ENCODE assay signal across 10 cellular contexts in genomic region chr19:1671716-1672037, GRCh38. TPM values are rescaled to one million over a fixed set of nuclear protein-coding genes. Genes with fewer than 3 reads are reported as not detected.
DNase-seq lines count a peak whose midpoint lies in the region; ATAC-seq and TF ChIP-seq lines count a peak whose summit lies in the region.
"Had no signal": no experiment of that assay in that cellular context is flagged by ENCODE, and none has a peak within 500 bp of the region (broad histone marks: within the 10 kb centered on the region; RNA-seq: fewer than 3 reads in every experiment).

No MANE protein-coding gene starts in this region.

- WGBS in mesenchymal stem cell = 10% methylated on average over 13 of the region's 17 CpGs

- no peak overlapping the region for H3K27ac Mint-ChIP-seq in activated CD4-positive, alpha-beta T cell treated with anti-CD3 and anti-CD28 coated beads, Interleukin-2, amount 10 ng/mL, durations not matched to agents 24 days and 14 days
- H3K27ac Mint-ChIP-seq in MCF 10A (ENCODE audit: low read depth, unreplicated experiment) = no peak overlapping the region
- H3K27ac Mint-ChIP-seq in natural killer cell = no peak overlapping the region

- intact Hi-C loops in activated CD4-positive, alpha-beta T cell treated with anti-CD3 and anti-CD28 coated beads, Interleukin-2, amount 10 ng/mL, durations not matched to agents 24 days and 14 days (cut with micrococcal nuclease) = loop anchor here (1.0 to 5.0 kb wide), 3 partner anchors 64 to 125 kb away; partner anchors contain the start of gene UQCR11
- intact Hi-C loops in MCF 10A (cut with micrococcal nuclease) = loop anchor here (1.0 to 2.0 kb wide), 4 partner anchors 96 to 141 kb away; partner anchors contain the start of gene ATP8B3
- intact Hi-C loops in natural killer cell (cut with micrococcal nuclease) = loop anchor here (2.0 to 5.0 kb wide), 3 partner anchors 64 to 124 kb away; partner anchors contain the start of gene UQCR11

- H2BK120ac ChIP-seq in mesenchymal stem cell (ENCODE audit: low read depth, low read length) = no peak overlapping the region

- H4K8ac ChIP-seq in mesenchymal stem cell (ENCODE audit: low read length) = no peak overlapping the region

- H2BK15ac ChIP-seq in mesenchymal stem cell (ENCODE audit: low read depth, poor library complexity, severe bottlenecking) = no peak overlapping the region

- H3K4me3 Mint-ChIP-seq in activated CD4-positive, alpha-beta T cell treated with anti-CD3 and anti-CD28 coated beads, Interleukin-2, amount 10 ng/mL, durations not matched to agents 24 days and 14 days = peak overlapping the region; percentile 28
- H3K4me3 Mint-ChIP-seq in MCF 10A (ENCODE audit: unreplicated experiment) (peak overlapping the region; percentile 56), natural killer cell (no peak overlapping the region)

- H3K36me3 ChIP-seq in mesenchymal stem cell (ENCODE audit: control insufficient read depth in 1 of 2, insufficient read depth in 2 of 2, low read depth in 1 of 2, low read length in 2 of 2) = no peaks in the 10 kb centered on the region

- POLR2A ChIA-PET in MCF 10A (lab: Yijun Ruan, JAX) = interaction anchor here (1.0 to 1.3 kb wide), 4 partner anchors 97 to 154 kb away, joined by 3 to 6 read pairs (median 3); no protein-coding TSS in a partner anchor

- no peak overlapping the region for H2AFZ ChIP-seq in mesenchymal stem cell (ENCODE audit: low read depth, low read length)
- H2AFZ ChIP-seq: parathyroid adenoma had no signal

- H3K18ac ChIP-seq in mesenchymal stem cell (ENCODE audit: low read depth in 1 of 2, low read length in 2 of 2) = no peak overlapping the region

- no peak for DNase-seq in activated CD4-positive, alpha-beta T cell treated with anti-CD3 and anti-CD28 coated beads, Interleukin-2, amount 10 ng/mL, durations not matched to agents 24 days and 14 days
- no peak for DNase-seq in activated CD4-positive, alpha-beta T cell treated with anti-CD3 and anti-CD28 coated beads for 48 hours
- DNase-seq in NAMALWA (ENCODE audit: low spot score) (peak; percentile 84), MCF 10A (ENCODE audit: unreplicated experiment) (peak; percentile 33), RKO (ENCODE audit: low spot score) (no peak), mesenchymal stem cell (no peak), natural killer cell (no peak)
- DNase-seq in stimulated activated naive CD8-positive, alpha-beta T cell treated with anti-CD3 and anti-CD28 coated beads, Interleukin-15, Interleukin-2, amounts not matched to agents 100 U/mL and 50 U/mL, for 24 hours = no peak
- DNase-seq: NCI-H524 treated with DMSO at 0.1 percent for 48 hours had no signal

- peaks cover 17% of the 10 kb centered on the region for H3K4me1 ChIP-seq in mesenchymal stem cell (ENCODE audit: control insufficient read depth, insufficient read depth, low read depth, low read length)
- H3K4me1 ChIP-seq: parathyroid adenoma had no signal

- peaks cover 68 to 71% of the 10 kb centered on the region in 2 experiments for H3K27me3 ChIP-seq in mesenchymal stem cell (ENCODE audit: control insufficient read depth in 1 of 2, insufficient read depth in 1 of 2, low read length in 2 of 2)

- no peak overlapping the region for H3K4me3 ChIP-seq in mesenchymal stem cell (ENCODE audit: insufficient read depth in 1 of 2, low read depth in 1 of 2, low read length in 2 of 2)

- H3K9me3 ChIP-seq in mesenchymal stem cell (ENCODE audit: control insufficient read depth, low read length) = no peaks in the 10 kb centered on the region

- CTCF ChIA-PET in MCF 10A (lab: Yijun Ruan, JAX) = interaction anchor here (0.6 to 5.6 kb wide), 31 partner anchors 9 to 163 kb away, joined by 3 to 129 read pairs (median 6); partner anchors contain the start of gene ONECUT3

- no peak overlapping the region for H2BK5ac ChIP-seq in mesenchymal stem cell (ENCODE audit: low read depth, low read length, poor library complexity, severe bottlenecking)

- H3K79me1 ChIP-seq in mesenchymal stem cell (replicated peaks; ENCODE audit: low read length, poor library complexity, severe bottlenecking) = no peaks in the 10 kb centered on the region

- peaks cover 49% of the 10 kb centered on the region for H3K27me3 Mint-ChIP-seq in activated CD4-positive, alpha-beta T cell treated with anti-CD3 and anti-CD28 coated beads, Interleukin-2, amount 10 ng/mL, durations not matched to agents 24 days and 14 days
- H3K27me3 Mint-ChIP-seq in MCF 10A (ENCODE audit: insufficient read depth, unreplicated experiment) (peaks cover 36% of the 10 kb centered on the region), natural killer cell (ENCODE audit: low read depth in 2 of 2) (peaks cover 12 to 34% of the 10 kb centered on the region in 2 donors)

- H3K4ac ChIP-seq in mesenchymal stem cell (ENCODE audit: low read depth in 1 of 2, low read length in 2 of 2) = no peak overlapping the region

- H3K4me2 ChIP-seq in mesenchymal stem cell (ENCODE audit: low read length, poor library complexity, severe bottlenecking) = no peak overlapping the region

- H3K9ac ChIP-seq in mesenchymal stem cell (ENCODE audit: low read length) = no peak overlapping the region
- H3K9ac ChIP-seq: parathyroid adenoma had no signal

- H3K23ac ChIP-seq in mesenchymal stem cell (ENCODE audit: low read length in 2 of 2) = peak overlapping the region in 1 of 2 experiments; percentile 11

- no TSS peak for BruUV-seq in MCF 10A (replicated peaks; lab: Mats Ljungman, UMichigan)

- H2AK5ac ChIP-seq in mesenchymal stem cell (ENCODE audit: low read length, severe bottlenecking) = no peak overlapping the region

- peak; percentile 21 for ATAC-seq in stimulated activated naive CD8-positive, alpha-beta T cell treated with anti-CD3 and anti-CD28 coated beads, Interleukin-15, Interleukin-2, amounts not matched to agents 100 U/mL and 50 U/mL, for 24 hours
- ATAC-seq in natural killer cell = no peak

- TF ChIP-seq CTCF in MCF 10A (IDR thresholded peaks at IDR 0.05; ENCODE audit: unreplicated experiment) (no peak), natural killer cell (IDR thresholded peaks at IDR 0.05) (no peak)

- peaks cover 9% of the 10 kb centered on the region for H3K4me1 Mint-ChIP-seq in activated CD4-positive, alpha-beta T cell treated with anti-CD3 and anti-CD28 coated beads, Interleukin-2, amount 10 ng/mL, durations not matched to agents 24 days and 14 days
- H3K4me1 Mint-ChIP-seq in MCF 10A (ENCODE audit: insufficient read depth, unreplicated experiment) (peaks cover 16% of the 10 kb centered on the region), natural killer cell (peaks cover 0 to 5% of the 10 kb centered on the region in 2 donors)

- H4K91ac ChIP-seq in mesenchymal stem cell (ENCODE audit: low read length) = no peak overlapping the region

- no peak overlapping the region for H3K14ac ChIP-seq in mesenchymal stem cell (ENCODE audit: low read length in 2 of 2)

- no peak overlapping the region for H2BK12ac ChIP-seq in mesenchymal stem cell (ENCODE audit: low read length in 2 of 2)

- H3K36me3 Mint-ChIP-seq in activated CD4-positive, alpha-beta T cell treated with anti-CD3 and anti-CD28 coated beads, Interleukin-2, amount 10 ng/mL, durations not matched to agents 24 days and 14 days (ENCODE audit: low read depth) = no peaks in the 10 kb centered on the region
- H3K36me3 Mint-ChIP-seq in MCF 10A (ENCODE audit: insufficient read depth, unreplicated experiment) = no peaks in the 10 kb centered on the region
- H3K36me3 Mint-ChIP-seq in natural killer cell = no peaks in the 10 kb centered on the region

- H3K9me3 Mint-ChIP-seq in activated CD4-positive, alpha-beta T cell treated with anti-CD3 and anti-CD28 coated beads, Interleukin-2, amount 10 ng/mL, durations not matched to agents 24 days and 14 days = no peaks in the 10 kb centered on the region
- H3K9me3 Mint-ChIP-seq in MCF 10A (ENCODE audit: unreplicated experiment) (no peaks in the 10 kb centered on the region), natural killer cell (no peaks in the 10 kb centered on the region)

- no peak overlapping the region for H3K27ac ChIP-seq in mesenchymal stem cell (ENCODE audit: low read length, poor library complexity, severe bottlenecking)
- H3K27ac ChIP-seq: parathyroid adenoma had no signal

RNA-seq across cellular contexts. Expression of gene TCF3, which starts 19.3 kb away (rescaled TPM):
- 147 and 154 TPM in 2 replicates for total RNA-seq in activated CD4-positive, alpha-beta T cell treated with anti-CD3 and anti-CD28 coated beads, Interleukin-2, amount 10 ng/mL, durations not matched to agents 24 days and 14 days
- total RNA-seq in MCF 10A (2022) (79.7 and 100 TPM in 2 replicates), natural killer cell (10 to 100 TPM; 54.5 to 72.2 (median 64.3) TPM)
- polyA plus RNA-seq in mesenchymal stem cell (2013, experiment 1 of 2) = 108 TPM
- polyA plus RNA-seq in mesenchymal stem cell (2013, experiment 2 of 2) = 111 TPM

Comparison
In these comparisons a context has a peak if more than half of its experiments do, and no peak if none do; other contexts are left out.
1. DNase-seq: peak in NAMALWA (single experiment) and MCF 10A (single experiment); none in activated CD4-positive, alpha-beta T cell treated with anti-CD3 and anti-CD28 coated beads, Interleukin-2, amount 10 ng/mL, durations not matched to agents 24 days and 14 days (single experiment), activated CD4-positive, alpha-beta T cell treated with anti-CD3 and anti-CD28 coated beads for 48 hours (single experiment), stimulated activated naive CD8-positive, alpha-beta T cell treated with anti-CD3 and anti-CD28 coated beads, Interleukin-15, Interleukin-2, amounts not matched to agents 100 U/mL and 50 U/mL, for 24 hours (single experiment), RKO (single experiment), mesenchymal stem cell (single experiment) and natural killer cell (single experiment).